ENCODE assay signal across 30 cellular contexts in genomic region chr17:18291718-18292540, GRCh38.
"Had no signal": no experiment of that assay in that cellular context is flagged by ENCODE, and none has a peak within 500 bp of the region (broad histone marks: within the 10 kb centered on the region; RNA-seq: fewer than 3 reads in every experiment).

No MANE protein-coding gene starts in this region.

- H3K27me3 Mint-ChIP-seq: activated CD4-positive, alpha-beta memory T cell treated with anti-CD3 and anti-CD28 coated beads, Interleukin-2, amount 10 ng/mL, durations not matched to agents 7 days and 5 days; activated CD4-positive, alpha-beta T cell treated with anti-CD3 and anti-CD28 coated beads, Interleukin-2, amount 10 ng/mL, durations not matched to agents 7 days and 5 days; activated naive CD8-positive, alpha-beta T cell treated with anti-CD3 and anti-CD28 coated beads for 36 hours; naive thymus-derived CD4-positive, alpha-beta T cell had no signal

- DNase-seq: activated CD4-positive, alpha-beta memory T cell treated with anti-CD3 and anti-CD28 coated beads, Interleukin-2, amount 10 ng/mL, durations not matched to agents 7 days and 5 days; activated CD4-positive, alpha-beta T cell treated with anti-CD3 and anti-CD28 coated beads, Interleukin-2, amount 10 ng/mL, durations not matched to agents 7 days and 5 days; activated naive CD4-positive, alpha-beta T cell; activated naive CD8-positive, alpha-beta T cell treated with anti-CD3 and anti-CD28 coated beads for 36 hours; activated T-cell treated with anti-CD3 and anti-CD28 coated beads, Interleukin-2, amount 50 U/mL, for 4 hours; adrenal gland; body of pancreas; dermis blood vessel endothelial cell; effector CD4-positive, alpha-beta T cell; hippocampal formation; left colon; mammary epithelial cell; midbrain; naive thymus-derived CD4-positive, alpha-beta T cell; SK-N-SH; small intestine; stimulated activated CD4-positive, alpha-beta T cell treated with anti-CD3 and anti-CD28 coated beads, Interleukin-15, amount 100 ng/mL, for 24 hours; stimulated activated CD4-positive, alpha-beta T cell treated with anti-CD3 and anti-CD28 coated beads, Interleukin-2, amount 100 ng/mL, for 24 hours; stomach; SW 1271; T-helper 9 cell; thyroid gland; upper lobe of left lung had no signal

- H3K9me3 Mint-ChIP-seq: activated CD4-positive, alpha-beta memory T cell treated with anti-CD3 and anti-CD28 coated beads, Interleukin-2, amount 10 ng/mL, durations not matched to agents 7 days and 5 days; activated CD4-positive, alpha-beta T cell treated with anti-CD3 and anti-CD28 coated beads, Interleukin-2, amount 10 ng/mL, durations not matched to agents 7 days and 5 days; activated naive CD8-positive, alpha-beta T cell treated with anti-CD3 and anti-CD28 coated beads for 36 hours; activated T-cell treated with anti-CD3 and anti-CD28 coated beads, Interleukin-2, amount 50 U/mL, for 4 hours; naive thymus-derived CD4-positive, alpha-beta T cell; neural progenitor cell; T-helper 1 cell treated with Interleukin-12 subunit alpha and Interleukin-12 subunit beta and Interleukin-4 antibody, amounts not matched to agents 30 μg/mL and 1 μg/mL, for 36 hours had no signal

- H3K4me3 Mint-ChIP-seq: activated CD4-positive, alpha-beta memory T cell treated with anti-CD3 and anti-CD28 coated beads, Interleukin-2, amount 10 ng/mL, durations not matched to agents 7 days and 5 days; activated CD4-positive, alpha-beta T cell treated with anti-CD3 and anti-CD28 coated beads, Interleukin-2, amount 10 ng/mL, durations not matched to agents 7 days and 5 days; activated naive CD8-positive, alpha-beta T cell treated with anti-CD3 and anti-CD28 coated beads for 36 hours; activated T-cell treated with anti-CD3 and anti-CD28 coated beads, Interleukin-2, amount 50 U/mL, for 4 hours; naive thymus-derived CD4-positive, alpha-beta T cell; neural progenitor cell; T-helper 1 cell treated with Interleukin-12 subunit alpha and Interleukin-12 subunit beta and Interleukin-4 antibody, amounts not matched to agents 30 μg/mL and 1 μg/mL, for 36 hours had no signal

- H3K27me3 ChIP-seq: adrenal gland, body of pancreas, gastroesophageal sphincter, neural progenitor cell, stomach, thyroid gland, upper lobe of left lung, vagina had no signal

- H3K4me3 ChIP-seq: adrenal gland, body of pancreas, gastroesophageal sphincter, neural progenitor cell, stomach, thyroid gland, upper lobe of left lung, vagina had no signal

- H3K27ac Mint-ChIP-seq: activated CD4-positive, alpha-beta T cell treated with anti-CD3 and anti-CD28 coated beads, Interleukin-2, amount 10 ng/mL, durations not matched to agents 7 days and 5 days; activated naive CD8-positive, alpha-beta T cell treated with anti-CD3 and anti-CD28 coated beads for 36 hours; neural progenitor cell; T-helper 1 cell treated with Interleukin-12 subunit alpha and Interleukin-12 subunit beta and Interleukin-4 antibody, amounts not matched to agents 30 μg/mL and 1 μg/mL, for 36 hours had no signal

- H3K4me2 ChIP-seq: neural progenitor cell, SK-N-SH had no signal

- H3K27ac ChIP-seq: adrenal gland, body of pancreas, epithelial cell of prostate, gastroesophageal sphincter, neural progenitor cell, stomach, thyroid gland, upper lobe of left lung, vagina, VCaP had no signal

- ATAC-seq: activated T-cell treated with anti-CD3 and anti-CD28 coated beads, Interleukin-2, amount 50 U/mL, for 4 hours; body of pancreas; gastroesophageal sphincter; left colon; naive thymus-derived CD4-positive, alpha-beta T cell; sciatic nerve had no signal

- H3K9me3 ChIP-seq: adrenal gland, body of pancreas, gastroesophageal sphincter, SK-N-SH, stomach, thyroid gland, upper lobe of left lung, vagina had no signal

- H2AFZ ChIP-seq: neural progenitor cell had no signal

- H3K4me1 ChIP-seq: adrenal gland, body of pancreas, gastroesophageal sphincter, neural progenitor cell, stomach, thyroid gland, upper lobe of left lung, vagina had no signal

- H3K4me1 Mint-ChIP-seq: activated CD4-positive, alpha-beta memory T cell treated with anti-CD3 and anti-CD28 coated beads, Interleukin-2, amount 10 ng/mL, durations not matched to agents 7 days and 5 days; activated CD4-positive, alpha-beta T cell treated with anti-CD3 and anti-CD28 coated beads, Interleukin-2, amount 10 ng/mL, durations not matched to agents 7 days and 5 days; activated naive CD8-positive, alpha-beta T cell treated with anti-CD3 and anti-CD28 coated beads for 36 hours; neural progenitor cell had no signal
